In genomic region chr20:35039146-35039545, GRCh38 we compare ENCODE assay signal across 14 cellular contexts. TPM values are rescaled to one million over a fixed set of nuclear protein-coding genes. Genes with fewer than 3 reads are reported as not detected.
DNase-seq lines count a peak whose midpoint lies in the region; ATAC-seq and TF ChIP-seq lines count a peak whose summit lies in the region.
"Had no signal": no experiment of that assay in that cellular context is flagged by ENCODE, and none has a peak within 500 bp of the region (broad histone marks: within the 10 kb centered on the region; RNA-seq: fewer than 3 reads in every experiment).

No MANE protein-coding gene starts in this region.

- H3K36me3 ChIP-seq in IMR-90 (ENCODE audit: control insufficient read depth, insufficient read depth, low read length) (peaks cover 36% of the 10 kb centered on the region), neutrophil (peaks cover 90% of the 10 kb centered on the region)

- no peak overlapping the region for H2BK20ac ChIP-seq in IMR-90 (ENCODE audit: low read depth, low read length)

- ATAC-seq in IMR-90 (ENCODE audit: low read depth) (no peak), GM18519 (IDR thresholded peaks at IDR 0.05; ENCODE audit: low FRiP score, unreplicated experiment) (no peak)
- ATAC-seq: gastroesophageal sphincter had no signal

- no peak overlapping the region for H3K18ac ChIP-seq in IMR-90 (ENCODE audit: low read depth, low read length)

- DNase-seq in Caki2 (ENCODE audit: low read depth) (peak; percentile 4), IMR-90 (no peak), epithelial cell of esophagus (ENCODE audit: low read depth) (peak; percentile 75), anterior cingulate cortex (lab: John Stamatoyannopoulos, UW) (no peak), NCI-H1930 (lab: John Stamatoyannopoulos, UW) (no peak)
- DNase-seq: effector CD4-positive, alpha-beta T cell; GDM1; NCI-H1436 treated with DMSO at 0.1 percent for 48 hours; NCI-H526 treated with DMSO at 0.1 percent for 48 hours; right cardiac atrium; T-helper 1 cell had no signal

- no peak overlapping the region for H3K23ac ChIP-seq in IMR-90 (ENCODE audit: low read depth, low read length)

- dilution Hi-C loops in IMR-90 (cut with HindIII; ENCODE audit: low sequenced_read_pairs, unreplicated experiment): no loop called here

- TF ChIP-seq CTCF in IMR-90 (conservative IDR thresholded peaks at IDR 0.05; ENCODE audit: low read depth, low read length) (no peak), epithelial cell of esophagus (IDR thresholded peaks at IDR 0.05; ENCODE audit: insufficient read depth, low read depth, low read length, missing control alignments) (no peak), neutrophil (IDR thresholded peaks at IDR 0.05) (no peak)

- peaks cover 12% of the 10 kb centered on the region; the same call in 1 of the 2 replicates for H4K20me1 ChIP-seq in IMR-90 (ENCODE audit: insufficient read depth, low read length)

- TF ChIP-seq RAD21 in IMR-90 (IDR thresholded peaks at IDR 0.05; ENCODE audit: low read length): no peak

- H3K4me3 ChIP-seq in IMR-90 (ENCODE audit: insufficient read depth, low read depth, low read length): no peak overlapping the region
- no peak overlapping the region for H3K4me3 ChIP-seq in epithelial cell of esophagus (ENCODE audit: low read length)
- no peak overlapping the region for H3K4me3 ChIP-seq in neutrophil (ENCODE audit: low read depth in 1 of 2, low read length in 1 of 2)
- H3K4me3 ChIP-seq: gastroesophageal sphincter had no signal

- no peak overlapping the region for H3K14ac ChIP-seq in IMR-90 (replicated peaks; ENCODE audit: low read depth, low read length)

- CTCF ChIA-PET in IMR-90 (lab: Yijun Ruan, JAX): interaction anchor here (0.6 to 1.0 kb wide), 2 partner anchors 53 to 784 kb away, joined by 3 read pairs; partner anchors contain the start of gene TRPC4AP

- H2AK5ac ChIP-seq in IMR-90 (ENCODE audit: low read depth, low read length): no peak overlapping the region

- no peak overlapping the region for H2AK9ac ChIP-seq in IMR-90 (replicated peaks; ENCODE audit: low read depth, low read length, poor library complexity)

- no peak overlapping the region for H2BK5ac ChIP-seq in IMR-90 (ENCODE audit: low read depth, low read length, poor library complexity, severe bottlenecking)

- H3K27ac ChIP-seq in IMR-90 (ENCODE audit: insufficient read depth, low read length): no peak overlapping the region
- H3K27ac ChIP-seq in neutrophil: peak overlapping the region; percentile 33
- H3K27ac ChIP-seq: gastroesophageal sphincter had no signal

- H2BK15ac ChIP-seq in IMR-90 (ENCODE audit: low read depth, low read length): no peak overlapping the region

- intact Hi-C loops in IMR-90 (cut with micrococcal nuclease): no loop called here

- H3K4me1 ChIP-seq in IMR-90 (ENCODE audit: control insufficient read depth, insufficient read depth, low read length) (peaks cover 4% of the 10 kb centered on the region; the same call in 1 of the 2 replicates), neutrophil (ENCODE audit: control insufficient read depth in 1 of 2, insufficient read depth in 1 of 2, low read depth in 1 of 2, low read length in 1 of 2) (no peaks in the 10 kb centered on the region)

- no peak overlapping the region; a peak in 1 of 4 replicates for H4K8ac ChIP-seq in IMR-90 (ENCODE audit: low read depth in 2 of 2, low read length in 2 of 2)

- no peak overlapping the region for H2AFZ ChIP-seq in IMR-90 (replicated peaks; ENCODE audit: low read length, poor library complexity)

- no peak overlapping the region for H3K9ac ChIP-seq in IMR-90 (ENCODE audit: low read depth, low read length)

- no peak overlapping the region for H4K91ac ChIP-seq in IMR-90 (ENCODE audit: insufficient read depth, low read depth, low read length)

- in situ Hi-C loops in Caki2 (cut with HindIII; ENCODE audit: low pct_unique_long_range_greater_than_20kb, low sequenced_read_pairs) (no loop called here), IMR-90 (cut with MboI; ENCODE audit: low sequenced_read_pairs) (no loop called here)

- no peak for TF ChIP-seq POLR2A in IMR-90 (IDR thresholded peaks at IDR 0.05; ENCODE audit: low read depth, low read length)

- H3K9me1 ChIP-seq in IMR-90 (ENCODE audit: insufficient read depth, low read length): peaks cover 14% of the 10 kb centered on the region

- POLR2A ChIA-PET in IMR-90 (lab: Charles Lee; ENCODE audit: unreplicated experiment): no interaction called here

- H3K56ac ChIP-seq in IMR-90 (ENCODE audit: extremely low read depth, insufficient read depth, low read length): no peak overlapping the region

- H4K5ac ChIP-seq in IMR-90 (ENCODE audit: low read depth, low read length): peak overlapping the region; percentile 51; the same call in 1 of the 2 replicates

- peaks cover 31 to 65% of the 10 kb centered on the region in 2 experiments for H3K79me1 ChIP-seq in IMR-90 (ENCODE audit: low read depth in 1 of 2, low read length in 2 of 2)

- no CpG with 5 or more reads among the region's 1 CpG for WGBS in IMR-90 (ENCODE audit: extremely low coverage in 2 of 2, insufficient read length in 1 of 2), 2 experiments

- no peak overlapping the region for H2BK120ac ChIP-seq in IMR-90 (ENCODE audit: low read depth, low read length)

- BruUV-seq in IMR-90 (replicated peaks; lab: Mats Ljungman, UMichigan): no TSS peak

- no peak overlapping the region for H3K4ac ChIP-seq in IMR-90 (ENCODE audit: low read depth, low read length)

- H3K27me3 ChIP-seq in IMR-90 (ENCODE audit: control insufficient read depth, insufficient read depth, low read length) (no peaks in the 10 kb centered on the region), neutrophil (no peaks in the 10 kb centered on the region)
- H3K27me3 ChIP-seq: gastroesophageal sphincter had no signal

- H3K9me3 ChIP-seq in IMR-90 (ENCODE audit: control insufficient read depth, insufficient read depth, low read length) (no peaks in the 10 kb centered on the region), neutrophil (no peaks in the 10 kb centered on the region)
- H3K9me3 ChIP-seq: gastroesophageal sphincter had no signal

- no peak overlapping the region for H3K4me2 ChIP-seq in IMR-90 (ENCODE audit: low read depth, low read length)

TF ChIP-seq in IMR-90, 13 proteins besides CTCF, POLR2A, EP300 and RAD21:
- TF ChIP-seq ELK1 (IDR thresholded peaks at IDR 0.05; ENCODE audit: borderline replicate concordance, low read depth, low read length) (no peak), RCOR1 (IDR thresholded peaks at IDR 0.05; ENCODE audit: insufficient replicate concordance, low read length) (no peak), SMC3 (IDR thresholded peaks at IDR 0.05; ENCODE audit: low read depth, low read length) (no peak), NFE2L2 (IDR thresholded peaks at IDR 0.05; ENCODE audit: low read depth, low read length) (no peak), MAZ (IDR thresholded peaks at IDR 0.05; ENCODE audit: borderline replicate concordance, low read depth, low read length) (no peak), CEBPB (IDR thresholded peaks at IDR 0.05; ENCODE audit: low read depth, low read length) (no peak), MAFK (IDR thresholded peaks at IDR 0.05; ENCODE audit: low read depth, low read length) (no peak), USF2 (IDR thresholded peaks at IDR 0.05; ENCODE audit: low read depth, low read length) (no peak), CHD1 (IDR thresholded peaks at IDR 0.05; ENCODE audit: low read depth, low read length) (no peak), MXI1 (IDR thresholded peaks at IDR 0.05; ENCODE audit: borderline replicate concordance, low read depth, low read length) (no peak), BHLHE40 (IDR thresholded peaks at IDR 0.05; ENCODE audit: low read depth, low read length) (no peak), RFX5 (IDR thresholded peaks at IDR 0.05; ENCODE audit: low read depth, low read length) (no peak), FOS (IDR thresholded peaks at IDR 0.05; ENCODE audit: low read depth, low read length) (no peak)

RNA-seq across cellular contexts. Expression of gene TRPC4AP, which starts 53.5 kb away (rescaled TPM):
- total RNA-seq in Caki2 (2014; rRNA removed; shearing (Covaris generic); ENCODE audit: low replicate concordance): 54.4 and 56.9 TPM in 2 replicates
- 39.4 and 41.0 TPM in 2 replicates for total RNA-seq in IMR-90 (2012; rRNA removed)
- 77.6 and 81.0 TPM in 2 replicates for polyA plus RNA-seq in IMR-90 (2012; rRNA removed)
- 47.2 and 64.3 TPM in 2 replicates for polyA plus RNA-seq in IMR-90 (2012; cell fraction: cytosol; rRNA removed)
- 135 and 171 TPM in 2 replicates for polyA plus RNA-seq in IMR-90 (2012; cell fraction: nucleus; rRNA removed; ENCODE audit: low replicate concordance)

Comparison
In these comparisons a context has a peak if more than half of its experiments do, and no peak if none do; other contexts are left out.
1. DNase-seq: peak in Caki2 (single experiment) and epithelial cell of esophagus (single experiment); none in IMR-90 (single experiment), anterior cingulate cortex (0 of 58) and NCI-H1930 (0 of 2).